ENCODE assay signal across 30 cellular contexts in genomic region chr4:17234678-17235077, GRCh38.
"Had no signal": no experiment of that assay in that cellular context is flagged by ENCODE, and none has a peak within 500 bp of the region (broad histone marks: within the 10 kb centered on the region; RNA-seq: fewer than 3 reads in every experiment).

No MANE protein-coding gene starts in this region.

- H2AFZ ChIP-seq: neural progenitor cell had no signal

- H3K4me3 Mint-ChIP-seq: naive thymus-derived CD4-positive, alpha-beta T cell; natural killer cell; nephron; neural progenitor cell; stimulated activated memory B cell treated with anti-CD40 and anti-IgM and Interleukin-4, amounts not matched to agents 10 μg/mL and 1 μg/mL and 100 μg/mL, for 72 hours; stimulated activated naive CD8-positive, alpha-beta T cell treated with anti-CD3 and anti-CD28 coated beads, Interleukin-15, amount 100 ng/mL, for 72 hours; type B pancreatic cell had no signal

- H3K27ac ChIP-seq: neural progenitor cell, pancreas, psoas muscle, skin epidermis, spleen, suprapubic skin, testis, tibial artery, transverse colon, upper lobe of right lung, uterus had no signal

- H3K36me3 Mint-ChIP-seq: naive thymus-derived CD4-positive, alpha-beta T cell; natural killer cell; neural progenitor cell; stimulated activated memory B cell treated with anti-CD40 and anti-IgM and Interleukin-4, amounts not matched to agents 10 μg/mL and 1 μg/mL and 100 μg/mL, for 72 hours; type B pancreatic cell had no signal

- H3K9me3 Mint-ChIP-seq: stimulated activated memory B cell treated with anti-CD40 and anti-IgM and Interleukin-4, amounts not matched to agents 10 μg/mL and 1 μg/mL and 100 μg/mL, for 72 hours; stimulated activated naive CD8-positive, alpha-beta T cell treated with anti-CD3 and anti-CD28 coated beads, Interleukin-15, amount 100 ng/mL, for 72 hours; type B pancreatic cell had no signal

- H3K4me1 Mint-ChIP-seq: naive thymus-derived CD4-positive, alpha-beta T cell; natural killer cell; stimulated activated memory B cell treated with anti-CD40 and anti-IgM and Interleukin-4, amounts not matched to agents 10 μg/mL and 1 μg/mL and 100 μg/mL, for 72 hours; stimulated activated naive CD8-positive, alpha-beta T cell treated with anti-CD3 and anti-CD28 coated beads, Interleukin-15, amount 100 ng/mL, for 72 hours had no signal

- H3K4me2 ChIP-seq: neural progenitor cell, smooth muscle cell had no signal

- H3K4me3 ChIP-seq: neural progenitor cell, pancreas, psoas muscle, skin epidermis, smooth muscle cell, spleen, suprapubic skin, testis, tibial artery, transverse colon, upper lobe of right lung, uterus had no signal

- DNase-seq: naive thymus-derived CD4-positive, alpha-beta T cell; natural killer cell; pancreas; posterior cingulate gyrus; psoas muscle; right cardiac atrium; spleen; stimulated activated CD4-positive, alpha-beta T cell treated with anti-CD3 and anti-CD28 coated beads, Interleukin-12 subunit alpha, Interleukin-12 subunit beta, amount 100 ng/mL, for 4 hours; stimulated activated CD4-positive, alpha-beta T cell treated with anti-CD3 and anti-CD28 coated beads, Interleukin-1b, Interleukin-23, amount 100 ng/mL, for 48 hours; stimulated activated CD4-positive, alpha-beta T cell treated with anti-CD3 and anti-CD28 coated beads, Interleukin-4, amount 100 ng/mL, for 1 hour; stimulated activated CD4-positive, alpha-beta T cell treated with anti-CD3 and anti-CD28 coated beads, Interleukin-4, amount 100 ng/mL, for 4 hours; stimulated activated CD8-positive, alpha-beta memory T cell treated with anti-CD3 and anti-CD28 coated beads, Interleukin-4, amount 100 ng/mL, for 48 hours; stimulated activated naive CD4-positive, alpha-beta T cell; stimulated activated naive CD8-positive, alpha-beta T cell treated with anti-CD3 and anti-CD28 coated beads, Interleukin-15, amount 100 ng/mL, for 72 hours; stimulated activated naive CD8-positive, alpha-beta T cell treated with anti-CD3 and anti-CD28 coated beads, Interleukin-15, Interleukin-2, amounts not matched to agents 100 U/mL and 50 U/mL, for 24 hours; substantia nigra; testis; tibial artery; transverse colon; upper lobe of right lung; uterus had no signal

- H3K27me3 Mint-ChIP-seq: stimulated activated memory B cell treated with anti-CD40 and anti-IgM and Interleukin-4, amounts not matched to agents 10 μg/mL and 1 μg/mL and 100 μg/mL, for 72 hours; type B pancreatic cell had no signal

- FAIRE-seq: pancreas had no signal

- H3K27me3 ChIP-seq: neural progenitor cell, pancreas, spleen, suprapubic skin, testis, tibial artery, transverse colon, upper lobe of right lung, uterus had no signal

- H3K9me3 ChIP-seq: pancreas, psoas muscle, spleen, suprapubic skin, testis, tibial artery, transverse colon, upper lobe of right lung, uterus had no signal

- H3K27ac Mint-ChIP-seq: naive thymus-derived CD4-positive, alpha-beta T cell; natural killer cell; neural progenitor cell; progenitor cell of endocrine pancreas; stimulated activated memory B cell treated with anti-CD40 and anti-IgM and Interleukin-4, amounts not matched to agents 10 μg/mL and 1 μg/mL and 100 μg/mL, for 72 hours; stimulated activated naive CD8-positive, alpha-beta T cell treated with anti-CD3 and anti-CD28 coated beads, Interleukin-15, amount 100 ng/mL, for 72 hours; type B pancreatic cell had no signal

- ATAC-seq: naive thymus-derived CD4-positive, alpha-beta T cell; natural killer cell; pancreas; psoas muscle; right cardiac atrium; sciatic nerve; stimulated activated memory B cell treated with anti-CD40 and anti-IgM and Interleukin-4, amounts not matched to agents 10 μg/mL and 1 μg/mL and 100 μg/mL, for 72 hours; stimulated activated naive CD8-positive, alpha-beta T cell treated with anti-CD3 and anti-CD28 coated beads, Interleukin-15, amount 100 ng/mL, for 72 hours; stimulated activated naive CD8-positive, alpha-beta T cell treated with anti-CD3 and anti-CD28 coated beads, Interleukin-15, Interleukin-2, amounts not matched to agents 100 U/mL and 50 U/mL, for 24 hours; upper lobe of right lung had no signal

- H3K36me3 ChIP-seq: neural progenitor cell, pancreas, spleen, suprapubic skin, tibial artery, transverse colon, upper lobe of right lung, uterus had no signal

- H3K9ac ChIP-seq: neural progenitor cell had no signal

- H3K4me1 ChIP-seq: neural progenitor cell, pancreas, psoas muscle, suprapubic skin had no signal
